Comparison of ENCODE assay signal across 27 cellular contexts in genomic region chr10:117965984-117966383, GRCh38.
A peak's percentile ranks its signal among the peaks of the same experiment; 100 is the strongest.
DNase-seq lines count a peak whose midpoint lies in the region; ATAC-seq, FAIRE-seq and TF ChIP-seq lines count a peak whose summit lies in the region.
"Had no signal": no experiment of that assay in that cellular context is flagged by ENCODE, and none has a peak within 500 bp of the region (broad histone marks: within the 10 kb centered on the region; RNA-seq: fewer than 3 reads in every experiment).

No MANE protein-coding gene starts in this region.

- H3K4me1 ChIP-seq in GM23338 (ENCODE audit: insufficient read depth) (peaks cover 15% of the 10 kb centered on the region), K562 (replicated peaks in 1 of 2; ENCODE audit: control insufficient read depth in 2 of 2, insufficient read depth in 2 of 2, low read length in 2 of 2) (peaks cover 0 to 4% of the 10 kb centered on the region in 2 experiments; a peak in 2 of 5 replicates)
- H3K4me1 ChIP-seq: A549, BE2C, BLaER1 had no signal

- no peak overlapping the region for H3K4me3 ChIP-seq in GM23338
- no peak overlapping the region for H3K4me3 ChIP-seq in K562
- H3K4me3 ChIP-seq: A549, BLaER1 had no signal

- H3K27me3 Mint-ChIP-seq in GM23338 (ENCODE audit: insufficient read depth, low read depth, poor library complexity), result no peaks in the 10 kb centered on the region

- in situ Hi-C loops in K562 (cut with MboI) (no loop called here), ACHN (cut with HindIII; ENCODE audit: low pct_ligation_motif_present, low pct_unique_long_range_greater_than_20kb, low sequenced_read_pairs) (no loop called here)

- no peak for TF ChIP-seq EP300 in K562 (IDR thresholded peaks at IDR 0.05; ENCODE audit: low read length)

- BruUV-seq in K562 (replicated peaks; lab: Mats Ljungman, UMichigan), result no TSS peak

- no peaks in the 10 kb centered on the region; the same call in 1 of the 2 replicates for H3K9me3 ChIP-seq in K562 (replicated peaks; ENCODE audit: control insufficient read depth, insufficient read depth, low read depth, low read length)
- H3K9me3 ChIP-seq: A549, BE2C, BLaER1 had no signal

- H3K9me2 ChIP-seq in GM23338 (ENCODE audit: insufficient read depth), result no peaks in the 10 kb centered on the region

- no peaks in the 10 kb centered on the region for H4K20me1 ChIP-seq in GM23338 (replicated peaks; ENCODE audit: insufficient read depth)
- H4K20me1 ChIP-seq in K562 (replicated peaks; ENCODE audit: control insufficient read depth, insufficient read depth, low read length), result no peaks in the 10 kb centered on the region
- H4K20me1 ChIP-seq: BLaER1 had no signal

- H3K36me3 ChIP-seq in GM23338 (ENCODE audit: insufficient read depth), result no peaks in the 10 kb centered on the region
- no peaks in the 10 kb centered on the region for H3K36me3 ChIP-seq in K562 (ENCODE audit: control insufficient read depth, insufficient read depth, low read length)
- H3K36me3 ChIP-seq: BE2C, BLaER1 had no signal

- H3K9me1 ChIP-seq in K562 (ENCODE audit: control insufficient read depth, insufficient read depth, low read length), result no peaks in the 10 kb centered on the region

- no peak for TF ChIP-seq CTCF in GM23338 (conservative IDR thresholded peaks at IDR 0.05; ENCODE audit: low read depth in 2 of 2)
- TF ChIP-seq CTCF in K562 (IDR thresholded peaks at IDR 0.05 in 2 of 3, conservative IDR thresholded peaks at IDR 0.05 in 1 of 3; ENCODE audit: insufficient read depth in 2 of 3, low read depth in 1 of 3, low read length in 3 of 3), result no peak

- H3K27ac ChIP-seq in GM23338 (ENCODE audit: low read depth) (no peak overlapping the region), K562 (ENCODE audit: extremely low read depth, low read depth, low read length) (no peak overlapping the region)
- H3K27ac ChIP-seq: A549, BLaER1 had no signal

- no peak for ATAC-seq in GM23338
- no peak for ATAC-seq in K562
- ATAC-seq in GM21526 (IDR thresholded peaks at IDR 0.05; ENCODE audit: low FRiP score, unreplicated experiment), result no peak
- ATAC-seq: A549 had no signal

- no peak overlapping the region for H3K9ac ChIP-seq in K562 (ENCODE audit: insufficient read depth in 1 of 2, low read depth in 2 of 2, low read length in 2 of 2)
- H3K9ac ChIP-seq: BLaER1 had no signal

- no peak for TF ChIP-seq POLR2A in K562 (conservative IDR thresholded peaks at IDR 0.05)

- H3F3A ChIP-seq in GM23338 (replicated peaks; ENCODE audit: low read depth), result no peaks in the 10 kb centered on the region

- WGBS in K562 (ENCODE audit: insufficient coverage, low coverage, missing lambda C conversion rate), result 0% methylated on average over 2 of the region's 2 CpGs

- peak overlapping the region; percentile 75; the same call in 1 of the 2 replicates for H3K27ac Mint-ChIP-seq in GM23338
- H3K27ac Mint-ChIP-seq: CD14-positive monocyte; CD4-positive, CD25-positive, alpha-beta regulatory T cell; CD8-positive, alpha-beta memory T cell had no signal

- H2AFZ ChIP-seq in GM23338, result no peak overlapping the region
- H2AFZ ChIP-seq in K562 (ENCODE audit: low read depth, low read length), result no peak overlapping the region

- H3K4me2 ChIP-seq in GM23338 (no peak overlapping the region), K562 (ENCODE audit: insufficient read depth, low read length) (no peak overlapping the region)
- H3K4me2 ChIP-seq: A549, BLaER1 had no signal

- H3K9me3 Mint-ChIP-seq in GM23338, result no peaks in the 10 kb centered on the region

- H3K27me3 ChIP-seq in GM23338 (ENCODE audit: insufficient read depth) (no peaks in the 10 kb centered on the region), K562 (ENCODE audit: control insufficient read depth in 2 of 2, insufficient read depth in 2 of 2, low read length in 2 of 2) (peaks cover 0 to 4% of the 10 kb centered on the region in 2 experiments; a peak in 1 of 5 replicates)
- H3K27me3 ChIP-seq: BLaER1 had no signal

- H3K4me1 Mint-ChIP-seq in GM23338, result peaks cover 14% of the 10 kb centered on the region
- H3K4me1 Mint-ChIP-seq: CD14-positive monocyte; CD4-positive, alpha-beta memory T cell; CD4-positive, CD25-positive, alpha-beta regulatory T cell; CD8-positive, alpha-beta memory T cell had no signal

- intact Hi-C loops in K562 (cut with micrococcal nuclease) (no loop called here), posterior cingulate gyrus (cut with DNase I) (no loop called here)

- no peak for FAIRE-seq in K562 (lab: Jason Lieb, UNC)
- FAIRE-seq: A549, G401.6, GM12891, GM19239 had no signal

- POLR2A ChIA-PET in K562 (lab: Yijun Ruan, JAX), result no interaction called here

- DNase-seq in GM23338 (ENCODE audit: low spot score) (no peak), NCI-H69 (lab: John Stamatoyannopoulos, UW) (peak; percentile 44), NCI-H748 treated with DMSO at 0.1 percent for 48 hours (lab: John Stamatoyannopoulos, UW) (peak; percentile 12), K562 (ENCODE audit: extremely low read depth in 1 of 4, low spot score in 3 of 4) (no peak), ACHN (no peak), NCI-H2196 treated with DMSO at 0.1 percent for 48 hours (lab: John Stamatoyannopoulos, UW; ENCODE audit: unreplicated experiment) (no peak), posterior cingulate gyrus (no peak)
- DNase-seq: 8988T; BE2C; C1 segment of cervical spinal cord; CD4-positive, alpha-beta memory T cell; CD4-positive, CD25-positive, alpha-beta regulatory T cell; CD8-positive, alpha-beta memory T cell; COR-L47; DMS 273 treated with DMSO at 0.1 percent for 48 hours; DMS153; DMS53; DMS79; DND-41; GF-D8 had no signal

- H3K79me2 ChIP-seq in GM23338 (replicated peaks; ENCODE audit: insufficient read depth) (no peaks in the 10 kb centered on the region), K562 (ENCODE audit: control insufficient read depth, insufficient read depth, low read length) (no peaks in the 10 kb centered on the region)

- no peaks in the 10 kb centered on the region for H3K36me3 Mint-ChIP-seq in GM23338 (ENCODE audit: low read depth)
- H3K36me3 Mint-ChIP-seq: CD14-positive monocyte; CD4-positive, alpha-beta memory T cell; CD4-positive, CD25-positive, alpha-beta regulatory T cell had no signal

- TF ChIP-seq RAD21 in K562 (CRISPR knock-in tag; conservative IDR thresholded peaks at IDR 0.05 in 1 of 2, IDR thresholded peaks at IDR 0.05 in 1 of 2), result no peak

- no peak overlapping the region for H3K4me3 Mint-ChIP-seq in GM23338
- H3K4me3 Mint-ChIP-seq: CD14-positive monocyte; CD4-positive, alpha-beta memory T cell; CD4-positive, CD25-positive, alpha-beta regulatory T cell; CD8-positive, alpha-beta memory T cell had no signal

- CTCF ChIA-PET in K562 (lab: Yijun Ruan, JAX; ENCODE audit: low intra/inter-chr PET ratio), result no interaction called here

TF ChIP-seq in GM23338, 12 proteins besides CTCF, POLR2A, EP300 and RAD21 (continues in another document):
- TF ChIP-seq NANOG (IDR thresholded peaks at IDR 0.05; ENCODE audit: borderline replicate concordance) (no peak), ETS1 (IDR thresholded peaks at IDR 0.05) (no peak), CREB1 (CRISPR knock-in tag; IDR thresholded peaks at IDR 0.05; ENCODE audit: low read depth) (no peak), POLR2AphosphoS5 (IDR thresholded peaks at IDR 0.05; ENCODE audit: low read depth) (no peak), ZNF114 (CRISPR knock-in tag; IDR thresholded peaks at IDR 0.05) (no peak), JUNB (IDR thresholded peaks at IDR 0.05; ENCODE audit: unreplicated experiment) (no peak)

TF ChIP-seq in K562, 482 proteins besides CTCF, POLR2A, EP300 and RAD21:
- peak; percentile 98 for TF ChIP-seq ZNF239 (CRISPR knock-in tag; IDR thresholded peaks at IDR 0.05)
- TF ChIP-seq NCOR1 (IDR thresholded peaks at IDR 0.05), result no peak
TF ChIP-seq in K562: peak in this region for 1.

Comparison
In these comparisons a context has a peak if more than half of its experiments do, and no peak if none do; other contexts are left out.
1. DNase-seq: peak in NCI-H69 (single experiment) and NCI-H748 treated with DMSO at 0.1 percent for 48 hours (single experiment); none in GM23338 (single experiment), K562 (0 of 4), ACHN (single experiment), NCI-H2196 treated with DMSO at 0.1 percent for 48 hours (single experiment) and posterior cingulate gyrus (0 of 10).